Comparison of ENCODE assay signal across 2 cellular contexts in genomic region chr6:3825331-3825831, GRCh38.
TF ChIP-seq lines count a peak whose summit lies in the region.

No MANE protein-coding gene starts in this region.

TF ChIP-seq in IMR-90, 13 proteins besides CTCF, POLR2A, EP300 and RAD21:
- TF ChIP-seq USF2 (IDR thresholded peaks at IDR 0.05; ENCODE audit: low read depth, low read length): no peak
- TF ChIP-seq BHLHE40 (IDR thresholded peaks at IDR 0.05; ENCODE audit: low read depth, low read length): 0 out of 2 replicates have a peak, but pooled peaks have one; percentile 16

TF ChIP-seq in HepG2, 621 proteins besides CTCF, POLR2A, EP300 and RAD21 (continued from another document and continues in another):
- no peak; the same call in 1 of the 2 replicates for TF ChIP-seq CBX5 (CRISPR knock-in tag; IDR thresholded peaks at IDR 0.05; ENCODE audit: borderline replicate concordance)
- TF ChIP-seq DNMT1 (CRISPR knock-in tag; IDR thresholded peaks at IDR 0.05): no peak
- TF ChIP-seq ZNF292 (CRISPR knock-in tag; IDR thresholded peaks at IDR 0.05; ENCODE audit: borderline replicate concordance, low read depth): peak; percentile 66; the same call in 1 of the 2 replicates
- TF ChIP-seq NFATC3 (CRISPR knock-in tag; IDR thresholded peaks at IDR 0.05): no peak
- peak; percentile 79; the same call in 1 of the 2 replicates for TF ChIP-seq ZNF713 (CRISPR knock-in tag; IDR thresholded peaks at IDR 0.05)
- TF ChIP-seq THAP7 (CRISPR knock-in tag; IDR thresholded peaks at IDR 0.05): no peak
- no peak for TF ChIP-seq ZNF841 (CRISPR knock-in tag; IDR thresholded peaks at IDR 0.05; ENCODE audit: borderline replicate concordance)
- peak; percentile 58 for TF ChIP-seq FOXA3 (CRISPR knock-in tag; IDR thresholded peaks at IDR 0.05)
- TF ChIP-seq, protein P1, sequence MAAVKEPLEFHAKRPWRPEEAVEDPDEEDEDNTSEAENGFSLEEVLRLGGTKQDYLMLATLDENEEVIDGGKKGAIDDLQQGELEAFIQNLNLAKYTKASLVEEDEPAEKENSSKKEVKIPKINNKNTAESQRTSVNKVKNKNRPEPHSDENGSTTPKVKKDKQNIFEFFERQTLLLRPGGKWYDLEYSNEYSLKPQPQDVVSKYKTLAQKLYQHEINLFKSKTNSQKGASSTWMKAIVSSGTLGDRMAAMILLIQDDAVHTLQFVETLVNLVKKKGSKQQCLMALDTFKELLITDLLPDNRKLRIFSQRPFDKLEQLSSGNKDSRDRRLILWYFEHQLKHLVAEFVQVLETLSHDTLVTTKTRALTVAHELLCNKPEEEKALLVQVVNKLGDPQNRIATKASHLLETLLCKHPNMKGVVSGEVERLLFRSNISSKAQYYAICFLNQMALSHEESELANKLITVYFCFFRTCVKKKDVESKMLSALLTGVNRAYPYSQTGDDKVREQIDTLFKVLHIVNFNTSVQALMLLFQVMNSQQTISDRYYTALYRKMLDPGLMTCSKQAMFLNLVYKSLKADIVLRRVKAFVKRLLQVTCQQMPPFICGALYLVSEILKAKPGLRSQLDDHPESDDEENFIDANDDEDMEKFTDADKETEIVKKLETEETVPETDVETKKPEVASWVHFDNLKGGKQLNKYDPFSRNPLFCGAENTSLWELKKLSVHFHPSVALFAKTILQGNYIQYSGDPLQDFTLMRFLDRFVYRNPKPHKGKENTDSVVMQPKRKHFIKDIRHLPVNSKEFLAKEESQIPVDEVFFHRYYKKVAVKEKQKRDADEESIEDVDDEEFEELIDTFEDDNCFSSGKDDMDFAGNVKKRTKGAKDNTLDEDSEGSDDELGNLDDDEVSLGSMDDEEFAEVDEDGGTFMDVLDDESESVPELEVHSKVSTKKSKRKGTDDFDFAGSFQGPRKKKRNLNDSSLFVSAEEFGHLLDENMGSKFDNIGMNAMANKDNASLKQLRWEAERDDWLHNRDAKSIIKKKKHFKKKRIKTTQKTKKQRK (IDR thresholded peaks at IDR 0.05; ENCODE audit: low read length): no peak
- peak; percentile 28; the same call in 1 of the 2 replicates for TF ChIP-seq ZNF383 (CRISPR knock-in tag; IDR thresholded peaks at IDR 0.05; ENCODE audit: borderline replicate concordance)
- 0 out of 2 replicates have a peak, but pooled peaks have one; percentile 14 for TF ChIP-seq ZNF629 (CRISPR knock-in tag; conservative IDR thresholded peaks at IDR 0.05)
- no peak for TF ChIP-seq TCF7 (IDR thresholded peaks at IDR 0.05; ENCODE audit: low read depth)
- TF ChIP-seq CERS6 (CRISPR knock-in tag; IDR thresholded peaks at IDR 0.05): no peak
- no peak for TF ChIP-seq TBL1XR1 (IDR thresholded peaks at IDR 0.05; ENCODE audit: borderline replicate concordance, low read length, partially characterized antibody)
- TF ChIP-seq ZNF549 (CRISPR knock-in tag; IDR thresholded peaks at IDR 0.05): no peak
- no peak for TF ChIP-seq SIX1 (CRISPR knock-in tag; IDR thresholded peaks at IDR 0.05; ENCODE audit: borderline replicate concordance)
- TF ChIP-seq ATF5 (CRISPR knock-in tag; IDR thresholded peaks at IDR 0.05; ENCODE audit: low read depth): no peak
- TF ChIP-seq MATR3 (CRISPR knock-in tag; IDR thresholded peaks at IDR 0.05): no peak
- no peak for TF ChIP-seq ZFAT (CRISPR knock-in tag; conservative IDR thresholded peaks at IDR 0.05)
- no peak for TF ChIP-seq MAF1 (CRISPR knock-in tag; IDR thresholded peaks at IDR 0.05; ENCODE audit: borderline replicate concordance)
- no peak for TF ChIP-seq HNRNPH1 (optimal IDR thresholded peaks at IDR 0.05; ENCODE audit: low read depth, low read length)
- TF ChIP-seq ZNF431 (CRISPR knock-in tag; IDR thresholded peaks at IDR 0.05; ENCODE audit: borderline replicate concordance, low read depth): no peak
- TF ChIP-seq MTF2 (CRISPR knock-in tag; IDR thresholded peaks at IDR 0.05; ENCODE audit: borderline replicate concordance): no peak
- no peak for TF ChIP-seq SNAI1 (CRISPR knock-in tag; IDR thresholded peaks at IDR 0.05; ENCODE audit: borderline replicate concordance)
- no peak for TF ChIP-seq ZNF33B (CRISPR knock-in tag; IDR thresholded peaks at IDR 0.05)
- TF ChIP-seq PHF20 (CRISPR knock-in tag; IDR thresholded peaks at IDR 0.05): no peak
- peak; percentile 66 for TF ChIP-seq THAP9 (CRISPR knock-in tag; IDR thresholded peaks at IDR 0.05; ENCODE audit: borderline replicate concordance)
- TF ChIP-seq YEATS2 (CRISPR knock-in tag; IDR thresholded peaks at IDR 0.05; ENCODE audit: borderline replicate concordance): no peak
- TF ChIP-seq STAT5B (CRISPR knock-in tag; IDR thresholded peaks at IDR 0.05): no peak
- TF ChIP-seq ZNF331 (CRISPR knock-in tag; IDR thresholded peaks at IDR 0.05): no peak; the same call in 1 of the 2 replicates
- no peak for TF ChIP-seq SALL2 (CRISPR knock-in tag; IDR thresholded peaks at IDR 0.05)
- TF ChIP-seq SAFB2 (CRISPR knock-in tag; IDR thresholded peaks at IDR 0.05; ENCODE audit: borderline replicate concordance, low read depth): no peak
- no peak for TF ChIP-seq ZNF644 (CRISPR knock-in tag; IDR thresholded peaks at IDR 0.05; ENCODE audit: low read depth)
- no peak for TF ChIP-seq ZNF605 (CRISPR knock-in tag; IDR thresholded peaks at IDR 0.05)
- no peak for TF ChIP-seq MLLT10 (CRISPR knock-in tag; IDR thresholded peaks at IDR 0.05)
- peak; percentile 81; the same call in 1 of the 2 replicates for TF ChIP-seq KAT7 (CRISPR knock-in tag; IDR thresholded peaks at IDR 0.05; ENCODE audit: borderline replicate concordance)
- TF ChIP-seq, protein P2, sequence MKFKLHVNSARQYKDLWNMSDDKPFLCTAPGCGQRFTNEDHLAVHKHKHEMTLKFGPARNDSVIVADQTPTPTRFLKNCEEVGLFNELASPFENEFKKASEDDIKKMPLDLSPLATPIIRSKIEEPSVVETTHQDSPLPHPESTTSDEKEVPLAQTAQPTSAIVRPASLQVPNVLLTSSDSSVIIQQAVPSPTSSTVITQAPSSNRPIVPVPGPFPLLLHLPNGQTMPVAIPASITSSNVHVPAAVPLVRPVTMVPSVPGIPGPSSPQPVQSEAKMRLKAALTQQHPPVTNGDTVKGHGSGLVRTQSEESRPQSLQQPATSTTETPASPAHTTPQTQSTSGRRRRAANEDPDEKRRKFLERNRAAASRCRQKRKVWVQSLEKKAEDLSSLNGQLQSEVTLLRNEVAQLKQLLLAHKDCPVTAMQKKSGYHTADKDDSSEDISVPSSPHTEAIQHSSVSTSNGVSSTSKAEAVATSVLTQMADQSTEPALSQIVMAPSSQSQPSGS (CRISPR knock-in tag; IDR thresholded peaks at IDR 0.05): no peak
- TF ChIP-seq POGK (CRISPR knock-in tag; conservative IDR thresholded peaks at IDR 0.05): no peak
- TF ChIP-seq KLF9 (CRISPR knock-in tag; IDR thresholded peaks at IDR 0.05; ENCODE audit: low read depth): no peak
- peak; percentile 78 for TF ChIP-seq PHF21A (CRISPR knock-in tag; IDR thresholded peaks at IDR 0.05)
- TF ChIP-seq ZNF343 (CRISPR knock-in tag; IDR thresholded peaks at IDR 0.05): no peak
- TF ChIP-seq, protein P3, sequence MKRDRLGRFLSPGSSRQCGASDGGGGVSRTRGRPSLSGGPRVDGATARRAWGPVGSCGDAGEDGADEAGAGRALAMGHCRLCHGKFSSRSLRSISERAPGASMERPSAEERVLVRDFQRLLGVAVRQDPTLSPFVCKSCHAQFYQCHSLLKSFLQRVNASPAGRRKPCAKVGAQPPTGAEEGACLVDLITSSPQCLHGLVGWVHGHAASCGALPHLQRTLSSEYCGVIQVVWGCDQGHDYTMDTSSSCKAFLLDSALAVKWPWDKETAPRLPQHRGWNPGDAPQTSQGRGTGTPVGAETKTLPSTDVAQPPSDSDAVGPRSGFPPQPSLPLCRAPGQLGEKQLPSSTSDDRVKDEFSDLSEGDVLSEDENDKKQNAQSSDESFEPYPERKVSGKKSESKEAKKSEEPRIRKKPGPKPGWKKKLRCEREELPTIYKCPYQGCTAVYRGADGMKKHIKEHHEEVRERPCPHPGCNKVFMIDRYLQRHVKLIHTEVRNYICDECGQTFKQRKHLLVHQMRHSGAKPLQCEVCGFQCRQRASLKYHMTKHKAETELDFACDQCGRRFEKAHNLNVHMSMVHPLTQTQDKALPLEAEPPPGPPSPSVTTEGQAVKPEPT (CRISPR knock-in tag; IDR thresholded peaks at IDR 0.05; ENCODE audit: low read depth): no peak
- TF ChIP-seq TBX2 (CRISPR knock-in tag; IDR thresholded peaks at IDR 0.05; ENCODE audit: borderline replicate concordance): peak; percentile 37; the same call in 1 of the 2 replicates
- no peak for TF ChIP-seq ZBTB42 (CRISPR knock-in tag; IDR thresholded peaks at IDR 0.05)
